Comparison of ENCODE assay signal across 14 cellular contexts in genomic region chr18:12230561-12230960, GRCh38. TPM values are rescaled to one million over a fixed set of nuclear protein-coding genes. Genes with fewer than 3 reads are reported as not detected.
A peak's percentile ranks its signal among the peaks of the same experiment; 100 is the strongest.
DNase-seq lines count a peak whose midpoint lies in the region; TF ChIP-seq lines count a peak whose summit lies in the region.
"Not testable (repeated sequence)": the region's sequence is repeated elsewhere in the genome, so short reads cannot be mapped to it uniquely, and the experiment has no call there.
"Had no signal": no experiment of that assay in that cellular context is flagged by ENCODE, and none has a peak within 500 bp of the region (broad histone marks: within the 10 kb centered on the region; RNA-seq: fewer than 3 reads in every experiment).

No MANE protein-coding gene starts in this region.

- not testable (repeated sequence) for H3K4me3 Mint-ChIP-seq in neural crest cell

- not testable (repeated sequence) for H3K9me3 Mint-ChIP-seq in neural crest cell

- H3K4me1 Mint-ChIP-seq in neural crest cell = not testable (repeated sequence)

- not testable (repeated sequence) for TF ChIP-seq EP300 in esophagus muscularis mucosa (IDR thresholded peaks at IDR 0.05)

- DNase-seq in GM10266 (ENCODE audit: extremely low spot score) (peak; percentile 2), esophagus muscularis mucosa (ENCODE audit: extremely low spot score) (peak; percentile 84)
- DNase-seq in neural crest cell (ENCODE audit: low read depth, low spot score) = not testable (repeated sequence)

- not testable (repeated sequence) for H3K27ac ChIP-seq in esophagus muscularis mucosa (replicated peaks in 1 of 4)

- intact Hi-C loops in esophagus muscularis mucosa (cut with DNase I) = loop anchor here (10.0 kb wide), 2 partner anchors 136 to 576 kb away; partner anchors contain the start of gene ANKRD62

- WGBS in esophagus muscularis mucosa = 96% methylated on average over 8 of the region's 8 CpGs

- H3K9me3 ChIP-seq in esophagus muscularis mucosa = not testable (repeated sequence)

- TF ChIP-seq CTCF in GM10266 (IDR thresholded peaks at IDR 0.05; ENCODE audit: control insufficient read depth, insufficient read depth, low read depth, missing control alignments); esophagus muscularis mucosa (IDR thresholded peaks at IDR 0.05); neural crest cell (conservative IDR thresholded peaks at IDR 0.05): not testable (repeated sequence)

- not testable (repeated sequence) for H3K4me1 ChIP-seq in esophagus muscularis mucosa

- TF ChIP-seq POLR2A in esophagus muscularis mucosa (IDR thresholded peaks at IDR 0.05; ENCODE audit: low read depth) = not testable (repeated sequence)

- not testable (repeated sequence) for H3K27me3 Mint-ChIP-seq in neural crest cell (ENCODE audit: low read depth)

- H3K27ac Mint-ChIP-seq in neural crest cell (ENCODE audit: unreplicated experiment) = peak overlapping the region; percentile 62

- H3K27me3 ChIP-seq in esophagus muscularis mucosa = not testable (repeated sequence)

- not testable (repeated sequence) for H3K36me3 ChIP-seq in esophagus muscularis mucosa

- not testable (repeated sequence) for H3K4me3 ChIP-seq in esophagus muscularis mucosa

- not testable (repeated sequence) for H3K36me3 Mint-ChIP-seq in neural crest cell (ENCODE audit: low read depth)

RNA-seq across cellular contexts. Expression of gene CIDEA, which starts 23.6 kb away (rescaled TPM):
- total RNA-seq in esophagus muscularis mucosa (not detected), neural crest cell (not detected in 2 replicates)
- total RNA-seq: A172; A673; B cell; Caco-2; Calu3; CD4-positive, alpha-beta memory T cell; CD4-positive, alpha-beta T cell; CD4-positive, CD25-positive, alpha-beta regulatory T cell; CD8-positive, alpha-beta memory T cell; CD8-positive, alpha-beta T cell; Daoy had no signal
